1 cellular context compared by ENCODE assay signal in the genomic region with DNA sequence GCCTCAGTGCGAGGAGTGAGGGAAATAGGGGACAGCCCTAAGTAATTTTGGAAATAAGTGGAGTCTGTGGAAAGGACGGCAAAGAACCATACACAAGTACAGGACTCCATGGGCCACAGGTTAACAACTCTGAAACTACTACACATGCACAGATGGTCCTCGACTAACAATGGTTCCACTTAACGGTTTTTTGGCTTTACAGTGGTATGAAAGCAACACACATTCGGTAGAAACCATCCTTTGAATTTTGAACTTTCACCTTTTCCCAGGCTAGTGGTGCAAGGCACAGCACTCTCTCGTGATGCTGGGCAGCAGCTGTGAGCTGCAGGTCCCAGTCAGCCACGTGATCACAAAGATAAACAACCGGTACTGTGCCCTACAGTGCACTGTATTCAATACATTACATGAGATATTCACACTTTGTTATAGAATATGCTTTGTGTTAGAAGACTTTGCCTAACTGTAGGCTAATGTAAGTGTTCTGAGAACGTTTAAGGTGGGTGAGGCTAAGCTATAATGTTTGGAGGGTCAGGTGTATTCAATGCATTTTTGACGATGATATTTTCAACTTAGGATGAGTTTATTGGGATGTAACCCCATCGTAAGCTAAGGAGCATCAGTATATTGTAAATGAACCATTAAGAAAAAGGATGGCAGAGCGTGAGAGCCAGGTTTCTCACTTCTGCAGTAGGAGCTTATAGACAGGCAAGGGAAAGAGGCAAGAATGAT.
TF ChIP-seq lines count a peak whose summit lies in the region.

No MANE protein-coding gene starts in this region.

TF ChIP-seq in HepG2, 621 proteins besides CTCF, POLR2A, EP300 and RAD21 (continued from another document and continues in another):
- TF ChIP-seq KDM2A (CRISPR knock-in tag; IDR thresholded peaks at IDR 0.05; ENCODE audit: borderline replicate concordance, low read depth) (peak; percentile 70; the same call in 1 of the 2 replicates), PLRG1 (conservative IDR thresholded peaks at IDR 0.05) (no peak), ZGPAT (CRISPR knock-in tag; IDR thresholded peaks at IDR 0.05) (peak; percentile 87), POGZ (CRISPR knock-in tag; IDR thresholded peaks at IDR 0.05) (peak; percentile 95), ZNF670 (CRISPR knock-in tag; IDR thresholded peaks at IDR 0.05; ENCODE audit: borderline replicate concordance) (no peak), ZNF777 (CRISPR knock-in tag; IDR thresholded peaks at IDR 0.05) (no peak), RXRA (CRISPR knock-in tag; IDR thresholded peaks at IDR 0.05) (peak; percentile 96), ZNF709 (CRISPR knock-in tag; IDR thresholded peaks at IDR 0.05) (no peak), MAF1 (CRISPR knock-in tag; IDR thresholded peaks at IDR 0.05; ENCODE audit: borderline replicate concordance) (no peak), ZNF597 (CRISPR knock-in tag; IDR thresholded peaks at IDR 0.05) (no peak), ZNF432 (CRISPR knock-in tag; IDR thresholded peaks at IDR 0.05; ENCODE audit: borderline replicate concordance) (no peak), SMAD9 (CRISPR knock-in tag; IDR thresholded peaks at IDR 0.05) (peak; percentile 56; the same call in 1 of the 2 replicates), HNF4G (IDR thresholded peaks at IDR 0.05; ENCODE audit: borderline replicate concordance, low read depth, low read length) (peak; percentile 95), HNF4G (CRISPR knock-in tag; IDR thresholded peaks at IDR 0.05; ENCODE audit: borderline replicate concordance, low read depth) (peak; percentile 97), ZNF335 (CRISPR knock-in tag; IDR thresholded peaks at IDR 0.05) (no peak), ZNF446 (CRISPR knock-in tag; IDR thresholded peaks at IDR 0.05) (no peak), ZNF207 (IDR thresholded peaks at IDR 0.05; ENCODE audit: borderline replicate concordance) (no peak), MED8 (CRISPR knock-in tag; IDR thresholded peaks at IDR 0.05; ENCODE audit: insufficient replicate concordance) (peak; percentile 39), NRL (CRISPR knock-in tag; IDR thresholded peaks at IDR 0.05; ENCODE audit: borderline replicate concordance) (no peak), KLF12 (CRISPR knock-in tag; IDR thresholded peaks at IDR 0.05; ENCODE audit: borderline replicate concordance) (no peak), FLYWCH1 (CRISPR knock-in tag; IDR thresholded peaks at IDR 0.05) (no peak; the same call in 1 of the 2 replicates), KLF11 (CRISPR knock-in tag; IDR thresholded peaks at IDR 0.05) (no peak; the same call in 1 of the 2 replicates), HMG20A (CRISPR knock-in tag; IDR thresholded peaks at IDR 0.05; ENCODE audit: borderline replicate concordance) (peak; percentile 89; the same call in 1 of the 2 replicates), TCF7 (IDR thresholded peaks at IDR 0.05; ENCODE audit: low read depth) (peak; percentile 79), ZNF589 (CRISPR knock-in tag; conservative IDR thresholded peaks at IDR 0.05) (no peak), BCL3 (CRISPR knock-in tag; IDR thresholded peaks at IDR 0.05) (no peak), SMAD3 (CRISPR knock-in tag; IDR thresholded peaks at IDR 0.05) (peak; percentile 99), GABPB1 (CRISPR knock-in tag; IDR thresholded peaks at IDR 0.05) (peak; percentile 40; the same call in 1 of the 2 replicates), ZNF234 (CRISPR knock-in tag; conservative IDR thresholded peaks at IDR 0.05) (no peak), KDM6A (CRISPR knock-in tag; IDR thresholded peaks at IDR 0.05; ENCODE audit: low read depth) (no peak), ZNF550 (CRISPR knock-in tag; IDR thresholded peaks at IDR 0.05; ENCODE audit: borderline replicate concordance) (no peak), KAT8 (CRISPR knock-in tag; IDR thresholded peaks at IDR 0.05) (peak; percentile 80), REPIN1 (CRISPR knock-in tag; IDR thresholded peaks at IDR 0.05; ENCODE audit: borderline replicate concordance, low read depth) (peak; percentile 84), ZBTB34 (CRISPR knock-in tag; IDR thresholded peaks at IDR 0.05) (peak; percentile 86), ZNF367 (CRISPR knock-in tag; IDR thresholded peaks at IDR 0.05; ENCODE audit: borderline replicate concordance) (no peak), ATF3 (CRISPR knock-in tag; IDR thresholded peaks at IDR 0.05) (no peak), FOSL2 (CRISPR knock-in tag; IDR thresholded peaks at IDR 0.05) (peak; percentile 80), MBNL3 (CRISPR knock-in tag; conservative IDR thresholded peaks at IDR 0.05) (no peak), SMARCC2 (IDR thresholded peaks at IDR 0.05) (no peak)
- TF ChIP-seq, protein P1, sequence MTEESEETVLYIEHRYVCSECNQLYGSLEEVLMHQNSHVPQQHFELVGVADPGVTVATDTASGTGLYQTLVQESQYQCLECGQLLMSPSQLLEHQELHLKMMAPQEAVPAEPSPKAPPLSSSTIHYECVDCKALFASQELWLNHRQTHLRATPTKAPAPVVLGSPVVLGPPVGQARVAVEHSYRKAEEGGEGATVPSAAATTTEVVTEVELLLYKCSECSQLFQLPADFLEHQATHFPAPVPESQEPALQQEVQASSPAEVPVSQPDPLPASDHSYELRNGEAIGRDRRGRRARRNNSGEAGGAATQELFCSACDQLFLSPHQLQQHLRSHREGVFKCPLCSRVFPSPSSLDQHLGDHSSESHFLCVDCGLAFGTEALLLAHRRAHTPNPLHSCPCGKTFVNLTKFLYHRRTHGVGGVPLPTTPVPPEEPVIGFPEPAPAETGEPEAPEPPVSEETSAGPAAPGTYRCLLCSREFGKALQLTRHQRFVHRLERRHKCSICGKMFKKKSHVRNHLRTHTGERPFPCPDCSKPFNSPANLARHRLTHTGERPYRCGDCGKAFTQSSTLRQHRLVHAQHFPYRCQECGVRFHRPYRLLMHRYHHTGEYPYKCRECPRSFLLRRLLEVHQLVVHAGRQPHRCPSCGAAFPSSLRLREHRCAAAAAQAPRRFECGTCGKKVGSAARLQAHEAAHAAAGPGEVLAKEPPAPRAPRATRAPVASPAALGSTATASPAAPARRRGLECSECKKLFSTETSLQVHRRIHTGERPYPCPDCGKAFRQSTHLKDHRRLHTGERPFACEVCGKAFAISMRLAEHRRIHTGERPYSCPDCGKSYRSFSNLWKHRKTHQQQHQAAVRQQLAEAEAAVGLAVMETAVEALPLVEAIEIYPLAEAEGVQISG (CRISPR knock-in tag; IDR thresholded peaks at IDR 0.05), result peak; percentile 76
- TF ChIP-seq, protein P2, sequence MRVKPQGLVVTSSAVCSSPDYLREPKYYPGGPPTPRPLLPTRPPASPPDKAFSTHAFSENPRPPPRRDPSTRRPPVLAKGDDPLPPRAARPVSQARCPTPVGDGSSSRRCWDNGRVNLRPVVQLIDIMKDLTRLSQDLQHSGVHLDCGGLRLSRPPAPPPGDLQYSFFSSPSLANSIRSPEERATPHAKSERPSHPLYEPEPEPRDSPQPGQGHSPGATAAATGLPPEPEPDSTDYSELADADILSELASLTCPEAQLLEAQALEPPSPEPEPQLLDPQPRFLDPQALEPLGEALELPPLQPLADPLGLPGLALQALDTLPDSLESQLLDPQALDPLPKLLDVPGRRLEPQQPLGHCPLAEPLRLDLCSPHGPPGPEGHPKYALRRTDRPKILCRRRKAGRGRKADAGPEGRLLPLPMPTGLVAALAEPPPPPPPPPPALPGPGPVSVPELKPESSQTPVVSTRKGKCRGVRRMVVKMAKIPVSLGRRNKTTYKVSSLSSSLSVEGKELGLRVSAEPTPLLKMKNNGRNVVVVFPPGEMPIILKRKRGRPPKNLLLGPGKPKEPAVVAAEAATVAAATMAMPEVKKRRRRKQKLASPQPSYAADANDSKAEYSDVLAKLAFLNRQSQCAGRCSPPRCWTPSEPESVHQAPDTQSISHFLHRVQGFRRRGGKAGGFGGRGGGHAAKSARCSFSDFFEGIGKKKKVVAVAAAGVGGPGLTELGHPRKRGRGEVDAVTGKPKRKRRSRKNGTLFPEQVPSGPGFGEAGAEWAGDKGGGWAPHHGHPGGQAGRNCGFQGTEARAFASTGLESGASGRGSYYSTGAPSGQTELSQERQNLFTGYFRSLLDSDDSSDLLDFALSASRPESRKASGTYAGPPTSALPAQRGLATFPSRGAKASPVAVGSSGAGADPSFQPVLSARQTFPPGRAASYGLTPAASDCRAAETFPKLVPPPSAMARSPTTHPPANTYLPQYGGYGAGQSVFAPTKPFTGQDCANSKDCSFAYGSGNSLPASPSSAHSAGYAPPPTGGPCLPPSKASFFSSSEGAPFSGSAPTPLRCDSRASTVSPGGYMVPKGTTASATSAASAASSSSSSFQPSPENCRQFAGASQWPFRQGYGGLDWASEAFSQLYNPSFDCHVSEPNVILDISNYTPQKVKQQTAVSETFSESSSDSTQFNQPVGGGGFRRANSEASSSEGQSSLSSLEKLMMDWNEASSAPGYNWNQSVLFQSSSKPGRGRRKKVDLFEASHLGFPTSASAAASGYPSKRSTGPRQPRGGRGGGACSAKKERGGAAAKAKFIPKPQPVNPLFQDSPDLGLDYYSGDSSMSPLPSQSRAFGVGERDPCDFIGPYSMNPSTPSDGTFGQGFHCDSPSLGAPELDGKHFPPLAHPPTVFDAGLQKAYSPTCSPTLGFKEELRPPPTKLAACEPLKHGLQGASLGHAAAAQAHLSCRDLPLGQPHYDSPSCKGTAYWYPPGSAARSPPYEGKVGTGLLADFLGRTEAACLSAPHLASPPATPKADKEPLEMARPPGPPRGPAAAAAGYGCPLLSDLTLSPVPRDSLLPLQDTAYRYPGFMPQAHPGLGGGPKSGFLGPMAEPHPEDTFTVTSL (CRISPR knock-in tag; IDR thresholded peaks at IDR 0.05; ENCODE audit: borderline replicate concordance), result peak; percentile 75; the same call in 1 of the 2 replicates
- TF ChIP-seq, protein P3, sequence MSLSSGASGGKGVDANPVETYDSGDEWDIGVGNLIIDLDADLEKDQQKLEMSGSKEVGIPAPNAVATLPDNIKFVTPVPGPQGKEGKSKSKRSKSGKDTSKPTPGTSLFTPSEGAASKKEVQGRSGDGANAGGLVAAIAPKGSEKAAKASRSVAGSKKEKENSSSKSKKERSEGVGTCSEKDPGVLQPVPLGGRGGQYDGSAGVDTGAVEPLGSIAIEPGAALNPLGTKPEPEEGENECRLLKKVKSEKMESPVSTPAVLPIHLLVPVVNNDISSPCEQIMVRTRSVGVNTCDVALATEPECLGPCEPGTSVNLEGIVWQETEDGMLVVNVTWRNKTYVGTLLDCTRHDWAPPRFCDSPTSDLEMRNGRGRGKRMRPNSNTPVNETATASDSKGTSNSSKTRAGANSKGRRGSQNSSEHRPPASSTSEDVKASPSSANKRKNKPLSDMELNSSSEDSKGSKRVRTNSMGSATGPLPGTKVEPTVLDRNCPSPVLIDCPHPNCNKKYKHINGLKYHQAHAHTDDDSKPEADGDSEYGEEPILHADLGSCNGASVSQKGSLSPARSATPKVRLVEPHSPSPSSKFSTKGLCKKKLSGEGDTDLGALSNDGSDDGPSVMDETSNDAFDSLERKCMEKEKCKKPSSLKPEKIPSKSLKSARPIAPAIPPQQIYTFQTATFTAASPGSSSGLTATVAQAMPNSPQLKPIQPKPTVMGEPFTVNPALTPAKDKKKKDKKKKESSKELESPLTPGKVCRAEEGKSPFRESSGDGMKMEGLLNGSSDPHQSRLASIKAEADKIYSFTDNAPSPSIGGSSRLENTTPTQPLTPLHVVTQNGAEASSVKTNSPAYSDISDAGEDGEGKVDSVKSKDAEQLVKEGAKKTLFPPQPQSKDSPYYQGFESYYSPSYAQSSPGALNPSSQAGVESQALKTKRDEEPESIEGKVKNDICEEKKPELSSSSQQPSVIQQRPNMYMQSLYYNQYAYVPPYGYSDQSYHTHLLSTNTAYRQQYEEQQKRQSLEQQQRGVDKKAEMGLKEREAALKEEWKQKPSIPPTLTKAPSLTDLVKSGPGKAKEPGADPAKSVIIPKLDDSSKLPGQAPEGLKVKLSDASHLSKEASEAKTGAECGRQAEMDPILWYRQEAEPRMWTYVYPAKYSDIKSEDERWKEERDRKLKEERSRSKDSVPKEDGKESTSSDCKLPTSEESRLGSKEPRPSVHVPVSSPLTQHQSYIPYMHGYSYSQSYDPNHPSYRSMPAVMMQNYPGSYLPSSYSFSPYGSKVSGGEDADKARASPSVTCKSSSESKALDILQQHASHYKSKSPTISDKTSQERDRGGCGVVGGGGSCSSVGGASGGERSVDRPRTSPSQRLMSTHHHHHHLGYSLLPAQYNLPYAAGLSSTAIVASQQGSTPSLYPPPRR (CRISPR knock-in tag; IDR thresholded peaks at IDR 0.05; ENCODE audit: borderline replicate concordance), result peak; percentile 87; the same call in 1 of the 2 replicates
